In genomic region chr15:52642386-52643361, GRCh38 we compare ENCODE assay signal across 12 cellular contexts. TPM values are rescaled to one million over a fixed set of nuclear protein-coding genes. Genes with fewer than 3 reads are reported as not detected.
DNase-seq lines count a peak whose midpoint lies in the region; ATAC-seq and TF ChIP-seq lines count a peak whose summit lies in the region.
"Had no signal": no experiment of that assay in that cellular context is flagged by ENCODE, and none has a peak within 500 bp of the region (broad histone marks: within the 10 kb centered on the region; RNA-seq: fewer than 3 reads in every experiment).

No MANE protein-coding gene starts in this region.

- no peak overlapping the region for H3K4me3 Mint-ChIP-seq in CD4-positive, CD25-positive, alpha-beta regulatory T cell
- no peak overlapping the region for H3K4me3 Mint-ChIP-seq in activated CD4-positive, alpha-beta memory T cell treated with anti-CD3 and anti-CD28 coated beads, Interleukin-2, amount 10 ng/mL, durations not matched to agents 7 days and 5 days
- peak overlapping the region in 1 of 10 donors; percentile 23 for H3K4me3 Mint-ChIP-seq in naive thymus-derived CD4-positive, alpha-beta T cell
- H3K4me3 Mint-ChIP-seq: H9 had no signal

- H3K27ac Mint-ChIP-seq in CD4-positive, CD25-positive, alpha-beta regulatory T cell, result peak overlapping the region; percentile 6 to 49 (median 18)
- no peak overlapping the region for H3K27ac Mint-ChIP-seq in activated CD4-positive, alpha-beta memory T cell treated with anti-CD3 and anti-CD28 coated beads, Interleukin-2, amount 10 ng/mL, durations not matched to agents 7 days and 5 days
- peak overlapping the region in 3 of 9 donors; percentile 2 to 48 (median 6) for H3K27ac Mint-ChIP-seq in naive thymus-derived CD4-positive, alpha-beta T cell
- H3K27ac Mint-ChIP-seq: H9 had no signal

- peaks cover 40% of the 10 kb centered on the region for H3K36me3 Mint-ChIP-seq in CD4-positive, CD25-positive, alpha-beta regulatory T cell
- H3K36me3 Mint-ChIP-seq in activated CD4-positive, alpha-beta memory T cell treated with anti-CD3 and anti-CD28 coated beads, Interleukin-2, amount 10 ng/mL, durations not matched to agents 7 days and 5 days (ENCODE audit: low read depth), result peaks cover 16% of the 10 kb centered on the region
- peaks cover 0 to 37% (median 13%) of the 10 kb centered on the region in 5 donors for H3K36me3 Mint-ChIP-seq in naive thymus-derived CD4-positive, alpha-beta T cell

- H3K79me2 ChIP-seq in fibroblast of lung (ENCODE audit: control insufficient read depth, insufficient read depth, low read length), result no peaks in the 10 kb centered on the region
- H3K79me2 ChIP-seq: parathyroid adenoma had no signal

- peak overlapping the region; percentile 29 for H2AFZ ChIP-seq in fibroblast of lung (ENCODE audit: low read length)
- H2AFZ ChIP-seq: parathyroid adenoma had no signal

- no peak for DNase-seq in CD4-positive, CD25-positive, alpha-beta regulatory T cell
- DNase-seq in NCI-H226 (peak; percentile 61), fibroblast of lung (ENCODE audit: low read depth in 2 of 2) (peak; percentile 64 to 92), psoas muscle (no peak), LoVo (ENCODE audit: low spot score) (no peak)
- DNase-seq in activated CD4-positive, alpha-beta memory T cell treated with anti-CD3 and anti-CD28 coated beads, Interleukin-2, amount 10 ng/mL, durations not matched to agents 7 days and 5 days, result no peak
- no peak for DNase-seq in naive thymus-derived CD4-positive, alpha-beta T cell
- DNase-seq: effector memory CD4-positive, alpha-beta T cell; H9; NCI-H1436 treated with DMSO at 0.1 percent for 48 hours had no signal

- H3K9ac ChIP-seq in fibroblast of lung (ENCODE audit: insufficient read depth, low read length), result no peak overlapping the region
- H3K9ac ChIP-seq: parathyroid adenoma had no signal

- H3K9me3 Mint-ChIP-seq in CD4-positive, CD25-positive, alpha-beta regulatory T cell, result no peaks in the 10 kb centered on the region
- no peaks in the 10 kb centered on the region for H3K9me3 Mint-ChIP-seq in activated CD4-positive, alpha-beta memory T cell treated with anti-CD3 and anti-CD28 coated beads, Interleukin-2, amount 10 ng/mL, durations not matched to agents 7 days and 5 days
- H3K9me3 Mint-ChIP-seq in naive thymus-derived CD4-positive, alpha-beta T cell, result no peaks in the 10 kb centered on the region
- H3K9me3 Mint-ChIP-seq: H9 had no signal

- no peaks in the 10 kb centered on the region for H3K9me3 ChIP-seq in CD4-positive, CD25-positive, alpha-beta regulatory T cell (ENCODE audit: control insufficient read depth in 2 of 2, low read length in 2 of 2)
- no peaks in the 10 kb centered on the region for H3K9me3 ChIP-seq in fibroblast of lung (ENCODE audit: control insufficient read depth, insufficient read depth, low read depth, low read length)
- H3K9me3 ChIP-seq in psoas muscle, result no peaks in the 10 kb centered on the region
- H3K9me3 ChIP-seq in naive thymus-derived CD4-positive, alpha-beta T cell (ENCODE audit: control insufficient read depth in 2 of 3, low read length in 3 of 3), result no peaks in the 10 kb centered on the region

- peaks cover 42% of the 10 kb centered on the region for H3K36me3 ChIP-seq in CD4-positive, CD25-positive, alpha-beta regulatory T cell (ENCODE audit: control insufficient read depth, insufficient read depth, low read length)
- H3K36me3 ChIP-seq in fibroblast of lung (ENCODE audit: control insufficient read depth, insufficient read depth, low read length), result peaks cover 2% of the 10 kb centered on the region
- peaks cover 3 to 63% of the 10 kb centered on the region in 2 donors for H3K36me3 ChIP-seq in psoas muscle (ENCODE audit: insufficient read depth in 1 of 2, low read depth in 1 of 2)
- H3K36me3 ChIP-seq in naive thymus-derived CD4-positive, alpha-beta T cell (ENCODE audit: control insufficient read depth in 2 of 3, insufficient read depth in 3 of 3, low read length in 3 of 3), result peaks cover 0 to 20% (median 3%) of the 10 kb centered on the region in 3 experiments

- no peak for ATAC-seq in CD4-positive, CD25-positive, alpha-beta regulatory T cell (ENCODE audit: low read depth in 2 of 2)
- ATAC-seq in psoas muscle (peak in 3 of 4 donors; percentile 28 to 66 (median 34)), HG02885 (IDR thresholded peaks at IDR 0.05; ENCODE audit: poor library complexity, unreplicated experiment) (no peak)
- no peak for ATAC-seq in naive thymus-derived CD4-positive, alpha-beta T cell

- no peak overlapping the region for H3K27ac ChIP-seq in CD4-positive, CD25-positive, alpha-beta regulatory T cell (ENCODE audit: insufficient read depth, low read length, poor library complexity, severe bottlenecking)
- H3K27ac ChIP-seq in fibroblast of lung (ENCODE audit: insufficient read depth, low read length), result peak overlapping the region; percentile 78
- peak overlapping the region; percentile 65 for H3K27ac ChIP-seq in psoas muscle
- H3K27ac ChIP-seq in naive thymus-derived CD4-positive, alpha-beta T cell (ENCODE audit: low read depth, low read length), result no peak overlapping the region
- H3K27ac ChIP-seq: parathyroid adenoma had no signal

- CTCF ChIA-PET in activated CD4-positive, alpha-beta memory T cell treated with anti-CD3 and anti-CD28 coated beads, Interleukin-2, amount 10 ng/mL, durations not matched to agents 7 days and 5 days (lab: Charles Lee), result interaction anchor here (0.6 kb wide), 1 partner anchor 17 kb away, joined by 3 read pairs; no protein-coding TSS in a partner anchor
- CTCF ChIA-PET in naive thymus-derived CD4-positive, alpha-beta T cell (lab: Charles Lee), result interaction anchor here (1.4 kb wide), 1 partner anchor 16 kb away, joined by 4 read pairs; no protein-coding TSS in a partner anchor

- no peak for TF ChIP-seq CTCF in fibroblast of lung (conservative IDR thresholded peaks at IDR 0.05 in 1 of 2, IDR thresholded peaks at IDR 0.05 in 1 of 2; ENCODE audit: low read depth in 1 of 2, low read length in 2 of 2)
- TF ChIP-seq CTCF in psoas muscle (IDR thresholded peaks at IDR 0.05), result no peak

- WGBS in psoas muscle, 3 donors, result 42 to 64% (median 49%) methylated on average over 5 of the region's 5 CpGs

- H3K4me1 ChIP-seq in CD4-positive, CD25-positive, alpha-beta regulatory T cell (ENCODE audit: control insufficient read depth, insufficient read depth, low read length, poor library complexity, severe bottlenecking), result no peaks in the 10 kb centered on the region
- H3K4me1 ChIP-seq in fibroblast of lung (ENCODE audit: control insufficient read depth, extremely low read depth, insufficient read depth, low read length) (peaks cover 11% of the 10 kb centered on the region), psoas muscle (peaks cover 36% of the 10 kb centered on the region)
- H3K4me1 ChIP-seq in naive thymus-derived CD4-positive, alpha-beta T cell (ENCODE audit: control insufficient read depth in 2 of 2, insufficient read depth in 2 of 2, low read length in 2 of 2), result no peaks in the 10 kb centered on the region
- H3K4me1 ChIP-seq: parathyroid adenoma had no signal

- H3K27me3 Mint-ChIP-seq in CD4-positive, CD25-positive, alpha-beta regulatory T cell, result no peaks in the 10 kb centered on the region
- H3K27me3 Mint-ChIP-seq in activated CD4-positive, alpha-beta memory T cell treated with anti-CD3 and anti-CD28 coated beads, Interleukin-2, amount 10 ng/mL, durations not matched to agents 7 days and 5 days, result no peaks in the 10 kb centered on the region
- no peaks in the 10 kb centered on the region for H3K27me3 Mint-ChIP-seq in naive thymus-derived CD4-positive, alpha-beta T cell

- intact Hi-C loops in psoas muscle (cut with DNase I), result no loop called here
- intact Hi-C loops in naive thymus-derived CD4-positive, alpha-beta T cell (cut with micrococcal nuclease), result no loop called here

- H3K4me3 ChIP-seq in CD4-positive, CD25-positive, alpha-beta regulatory T cell (ENCODE audit: low read depth, low read length), result no peak overlapping the region
- no peak overlapping the region for H3K4me3 ChIP-seq in fibroblast of lung (replicated peaks in 1 of 4; ENCODE audit: control extremely low read depth in 1 of 4, insufficient read depth in 1 of 4, low read depth in 3 of 4, low read length in 4 of 4)
- no peak overlapping the region for H3K4me3 ChIP-seq in psoas muscle
- H3K4me3 ChIP-seq in naive thymus-derived CD4-positive, alpha-beta T cell (ENCODE audit: low read length), result no peak overlapping the region

- H3K27me3 ChIP-seq in CD4-positive, CD25-positive, alpha-beta regulatory T cell (ENCODE audit: control insufficient read depth, insufficient read depth, low read length), result no peaks in the 10 kb centered on the region
- H3K27me3 ChIP-seq in fibroblast of lung (ENCODE audit: control insufficient read depth, insufficient read depth, low read length) (no peaks in the 10 kb centered on the region), psoas muscle (ENCODE audit: insufficient read depth in 3 of 3, low read length in 2 of 3) (no peaks in the 10 kb centered on the region)
- no peaks in the 10 kb centered on the region for H3K27me3 ChIP-seq in naive thymus-derived CD4-positive, alpha-beta T cell (ENCODE audit: control insufficient read depth in 2 of 2, insufficient read depth in 2 of 2, low read length in 2 of 2)

- POLR2A ChIA-PET in activated CD4-positive, alpha-beta memory T cell treated with anti-CD3 and anti-CD28 coated beads, Interleukin-2, amount 10 ng/mL, durations not matched to agents 7 days and 5 days (lab: Charles Lee), result no interaction called here
- POLR2A ChIA-PET in naive thymus-derived CD4-positive, alpha-beta T cell (lab: Charles Lee), result interaction anchor here (1.8 kb wide), 1 partner anchor 9 kb away, joined by 5 read pairs; no protein-coding TSS in a partner anchor

- H3K4me1 Mint-ChIP-seq in CD4-positive, CD25-positive, alpha-beta regulatory T cell, result peaks cover 9 to 38% (median 19%) of the 10 kb centered on the region in 4 donors
- H3K4me1 Mint-ChIP-seq in activated CD4-positive, alpha-beta memory T cell treated with anti-CD3 and anti-CD28 coated beads, Interleukin-2, amount 10 ng/mL, durations not matched to agents 7 days and 5 days, result peaks cover 13% of the 10 kb centered on the region
- peaks cover 5 to 21% (median 9%) of the 10 kb centered on the region in 7 donors for H3K4me1 Mint-ChIP-seq in naive thymus-derived CD4-positive, alpha-beta T cell
- H3K4me1 Mint-ChIP-seq: H9 had no signal

- H3K4me2 ChIP-seq in fibroblast of lung (ENCODE audit: extremely low read depth, insufficient read depth, low read length), result peak overlapping the region; percentile 47

- no peaks in the 10 kb centered on the region for H4K20me1 ChIP-seq in fibroblast of lung (ENCODE audit: control insufficient read depth, extremely low read depth, insufficient read depth, low read length)

RNA-seq across cellular contexts. Expression of gene ATOSA, which starts 36.5 kb away (rescaled TPM):
- total RNA-seq in CD4-positive, CD25-positive, alpha-beta regulatory T cell, result 139 TPM
- polyA plus RNA-seq in CD4-positive, CD25-positive, alpha-beta regulatory T cell, result 10 to 100 TPM; 13.5 to 20.5 (median 17.8) TPM
- total RNA-seq in fibroblast of lung (16.4 and 26.9 TPM in 2 replicates), psoas muscle (10 to 100 TPM; 45.5 to 71.7 (median 57.6) TPM)
- polyA plus RNA-seq in fibroblast of lung (12.2 and 14.1 TPM in 2 replicates), psoas muscle (100 to 1,000 TPM in 1 of 3 donors, 10 to 100 TPM in 1, 1 to 10 TPM in 1; 9.8 to 129 (median 67.6) TPM)
- polyA plus RNA-seq in fibroblast of lung (2012), result 8.4 and 11.6 TPM in 2 replicates
- 2.4 and 9.9 TPM in 2 replicates for polyA minus RNA-seq in fibroblast of lung (ENCODE audit: low replicate concordance)
- 10 to 100 TPM; 44.9 to 46.6 TPM for total RNA-seq in activated CD4-positive, alpha-beta memory T cell treated with anti-CD3 and anti-CD28 coated beads, Interleukin-2, amount 10 ng/mL, durations not matched to agents 7 days and 5 days
- 100 to 1,000 TPM in 2 of 5 experiments, 10 to 100 TPM in 3; 35.1 to 117 (median 95.7) TPM for total RNA-seq in naive thymus-derived CD4-positive, alpha-beta T cell
- polyA plus RNA-seq in naive thymus-derived CD4-positive, alpha-beta T cell, result 1 to 10 TPM; 8.3 to 9.3 TPM

Comparison
In these comparisons a context has a peak if more than half of its experiments do, and no peak if none do; other contexts are left out.
1. ATAC-seq: peak in psoas muscle (3 of 4); none in CD4-positive, CD25-positive, alpha-beta regulatory T cell (0 of 2), HG02885 (single experiment) and naive thymus-derived CD4-positive, alpha-beta T cell (single experiment).
2. DNase-seq: peak in NCI-H226 (single experiment) and fibroblast of lung (2 of 2); none in CD4-positive, CD25-positive, alpha-beta regulatory T cell (0 of 3), psoas muscle (0 of 2), activated CD4-positive, alpha-beta memory T cell treated with anti-CD3 and anti-CD28 coated beads, Interleukin-2, amount 10 ng/mL, durations not matched to agents 7 days and 5 days (single experiment), naive thymus-derived CD4-positive, alpha-beta T cell (0 of 9) and LoVo (single experiment).
3. H3K27ac ChIP-seq: peak in fibroblast of lung (single experiment) and psoas muscle (single experiment); none in CD4-positive, CD25-positive, alpha-beta regulatory T cell (single experiment) and naive thymus-derived CD4-positive, alpha-beta T cell (single experiment).